ENCODE assay signal across 9 cellular contexts in the genomic region with DNA sequence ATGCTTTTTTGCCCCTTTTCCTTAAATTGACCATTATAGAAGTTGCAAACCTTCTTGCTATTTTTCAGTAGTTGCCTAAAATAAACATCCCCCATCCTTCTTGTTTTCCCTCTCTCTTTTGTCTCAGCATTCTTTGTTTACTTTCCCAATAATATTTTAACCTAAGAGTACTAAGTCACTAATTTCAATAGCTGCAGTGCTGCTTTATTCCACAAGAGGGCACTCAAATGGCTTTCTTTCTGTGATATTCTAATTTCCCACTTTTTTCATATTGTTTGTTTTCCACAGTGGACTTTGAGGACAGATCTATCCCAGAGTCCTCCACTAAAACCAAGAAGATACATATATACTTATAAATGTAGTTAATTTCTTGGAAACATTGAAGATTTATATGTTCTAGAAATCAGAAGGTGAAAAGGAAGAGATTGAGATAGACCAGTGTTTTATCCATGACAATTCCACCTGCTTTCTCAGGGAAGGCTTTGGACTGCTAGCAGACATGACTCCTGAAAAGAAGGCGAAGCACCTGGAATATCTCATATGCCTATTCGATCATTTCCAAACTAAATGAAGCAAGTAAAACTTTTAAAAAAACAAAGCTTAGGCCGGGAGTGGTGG.
DNase-seq lines count a peak whose midpoint lies in the region; ATAC-seq, FAIRE-seq and TF ChIP-seq lines count a peak whose summit lies in the region.
"Had no signal": no experiment of that assay in that cellular context is flagged by ENCODE, and none has a peak within 500 bp of the region (broad histone marks: within the 10 kb centered on the region; RNA-seq: fewer than 3 reads in every experiment).

No MANE protein-coding gene starts in this region.

- no peak overlapping the region for H3K4me3 Mint-ChIP-seq in progenitor cell of endocrine pancreas (ENCODE audit: low read depth)
- H3K4me3 Mint-ChIP-seq: activated naive CD8-positive, alpha-beta T cell treated with anti-CD3 and anti-CD28 coated beads, Interleukin-2, amount 10 ng/mL, durations not matched to agents 7 days and 5 days had no signal

- no peak overlapping the region for H3K27ac ChIP-seq in heart right ventricle

- peaks cover 3% of the 10 kb centered on the region for H3K4me1 Mint-ChIP-seq in progenitor cell of endocrine pancreas (ENCODE audit: low read depth)
- H3K4me1 Mint-ChIP-seq: activated naive CD8-positive, alpha-beta T cell treated with anti-CD3 and anti-CD28 coated beads, Interleukin-2, amount 10 ng/mL, durations not matched to agents 7 days and 5 days had no signal

- H3K4me1 ChIP-seq in heart right ventricle = no peaks in the 10 kb centered on the region

- H3K36me3 ChIP-seq in heart right ventricle (no peaks in the 10 kb centered on the region), H7 (replicated peaks; ENCODE audit: control insufficient read depth, insufficient read depth, low read length) (no peaks in the 10 kb centered on the region)

- intact Hi-C loops in heart right ventricle (cut with DNase I) = loop anchor here in 5 of 10 donors (5.0 to 10.0 kb wide), 4 partner anchors 390 to 1043 kb away; a partner anchor contains a TSS
- intact Hi-C loops in left ventricle myocardium superior (cut with micrococcal nuclease) = loop anchor here (10.0 kb wide), 1 partner anchor 1040 kb away; no protein-coding TSS in a partner anchor

- FAIRE-seq in endometrium (lab: Jason Lieb, UNC) = peak; percentile 84

- H3K9me3 Mint-ChIP-seq in progenitor cell of endocrine pancreas (ENCODE audit: low read depth) = peaks cover 5% of the 10 kb centered on the region
- H3K9me3 Mint-ChIP-seq: activated naive CD8-positive, alpha-beta T cell treated with anti-CD3 and anti-CD28 coated beads, Interleukin-2, amount 10 ng/mL, durations not matched to agents 7 days and 5 days had no signal

- peaks cover under 1% of the 10 kb centered on the region for H3K27me3 Mint-ChIP-seq in progenitor cell of endocrine pancreas
- H3K27me3 Mint-ChIP-seq: activated naive CD8-positive, alpha-beta T cell treated with anti-CD3 and anti-CD28 coated beads, Interleukin-2, amount 10 ng/mL, durations not matched to agents 7 days and 5 days had no signal

- ATAC-seq in heart right ventricle = no peak
- no peak for ATAC-seq in left ventricle myocardium superior
- ATAC-seq in HG02884 (IDR thresholded peaks at IDR 0.05; ENCODE audit: unreplicated experiment) = no peak
- no peak for ATAC-seq in HG03521 (IDR thresholded peaks at IDR 0.05; ENCODE audit: unreplicated experiment)

- TF ChIP-seq CTCF in heart right ventricle (IDR thresholded peaks at IDR 0.05) = peak; percentile 70 to 88 (median 82)
- TF ChIP-seq CTCF in progenitor cell of endocrine pancreas (IDR thresholded peaks at IDR 0.05; ENCODE audit: unreplicated experiment) = peak; percentile 91

- no peak overlapping the region for H3K27ac Mint-ChIP-seq in progenitor cell of endocrine pancreas
- H3K27ac Mint-ChIP-seq: activated naive CD8-positive, alpha-beta T cell treated with anti-CD3 and anti-CD28 coated beads, Interleukin-2, amount 10 ng/mL, durations not matched to agents 7 days and 5 days had no signal

- DNase-seq in heart right ventricle (peak in 1 of 2 donors; percentile 6), left ventricle myocardium superior (no peak), NCI-H446 treated with DMSO at 0.1 percent for 48 hours (lab: John Stamatoyannopoulos, UW) (peak; percentile 33), progenitor cell of endocrine pancreas (ENCODE audit: low spot score, unreplicated experiment) (peak; percentile 10), H7 (no peak)
- DNase-seq: activated naive CD8-positive, alpha-beta T cell treated with anti-CD3 and anti-CD28 coated beads, Interleukin-2, amount 10 ng/mL, durations not matched to agents 7 days and 5 days had no signal

- H3K36me3 Mint-ChIP-seq in progenitor cell of endocrine pancreas (ENCODE audit: insufficient read depth) = no peaks in the 10 kb centered on the region
- H3K36me3 Mint-ChIP-seq: activated naive CD8-positive, alpha-beta T cell treated with anti-CD3 and anti-CD28 coated beads, Interleukin-2, amount 10 ng/mL, durations not matched to agents 7 days and 5 days had no signal

- no peaks in the 10 kb centered on the region for H3K27me3 ChIP-seq in heart right ventricle
- H3K27me3 ChIP-seq in H7 (ENCODE audit: control insufficient read depth, insufficient read depth, low read length) = no peaks in the 10 kb centered on the region

- 88 to 95% methylated on average over 3 of the region's 3 CpGs for WGBS in heart right ventricle, 2 donors

- H3K4me3 ChIP-seq in heart right ventricle (no peak overlapping the region), H7 (ENCODE audit: insufficient read depth, low read depth, low read length) (no peak overlapping the region)

- H3K9me3 ChIP-seq in heart right ventricle = peaks cover 0 to 21% (median 7%) of the 10 kb centered on the region in 11 donors

Comparison
In these comparisons a context has a peak if more than half of its experiments do, and no peak if none do; other contexts are left out.
1. DNase-seq: peak in NCI-H446 treated with DMSO at 0.1 percent for 48 hours (single experiment) and progenitor cell of endocrine pancreas (single experiment); none in left ventricle myocardium superior (single experiment) and H7 (single experiment).